8 cellular contexts compared by ENCODE assay signal in genomic region chr21:42234464-42235241, GRCh38. TPM values are rescaled to one million over a fixed set of nuclear protein-coding genes. Genes with fewer than 3 reads are reported as not detected.
DNase-seq lines count a peak whose midpoint lies in the region; ATAC-seq and TF ChIP-seq lines count a peak whose summit lies in the region.

No MANE protein-coding gene starts in this region.

- peak overlapping the region in 1 of 2 experiments; percentile 61; a peak in 2 of 4 replicates for H4K8ac ChIP-seq in IMR-90 (ENCODE audit: low read depth in 2 of 2, low read length in 2 of 2)

- peaks cover 19% of the 10 kb centered on the region for H3K27me3 ChIP-seq in IMR-90 (ENCODE audit: control insufficient read depth, insufficient read depth, low read length)
- no peaks in the 10 kb centered on the region for H3K27me3 ChIP-seq in tibial nerve

- TF ChIP-seq CTCF in IMR-90 (conservative IDR thresholded peaks at IDR 0.05; ENCODE audit: low read depth, low read length) = no peak
- TF ChIP-seq CTCF in osteocyte (IDR thresholded peaks at IDR 0.05) = no peak
- no peak for TF ChIP-seq CTCF in tibial nerve (IDR thresholded peaks at IDR 0.05)

- H3K14ac ChIP-seq in IMR-90 (replicated peaks; ENCODE audit: low read depth, low read length) = peak overlapping the region; percentile 45; the same call in 1 of the 2 replicates

- H3K4me1 ChIP-seq in IMR-90 (ENCODE audit: control insufficient read depth, insufficient read depth, low read length) = peaks cover 21% of the 10 kb centered on the region
- peaks cover 0 to 59% (median 38%) of the 10 kb centered on the region in 4 donors for H3K4me1 ChIP-seq in tibial nerve

- in situ Hi-C loops in IMR-90 (cut with MboI; ENCODE audit: low sequenced_read_pairs) = no loop called here

- H3K27me3 Mint-ChIP-seq in activated naive CD4-positive, alpha-beta T cell treated with anti-CD3 and anti-CD28 coated beads, Interleukin-2, amount 10 ng/mL, durations not matched to agents 7 days and 5 days = no peaks in the 10 kb centered on the region
- H3K27me3 Mint-ChIP-seq in osteocyte (ENCODE audit: unreplicated experiment) = peaks cover 13% of the 10 kb centered on the region

- no peak overlapping the region for H2BK5ac ChIP-seq in IMR-90 (ENCODE audit: low read depth, low read length, poor library complexity, severe bottlenecking)

- peak overlapping the region; percentile 88; the same call in 1 of the 2 replicates for H3K18ac ChIP-seq in IMR-90 (ENCODE audit: low read depth, low read length)

- H3K4me3 ChIP-seq in IMR-90 (ENCODE audit: insufficient read depth, low read depth, low read length) (peak overlapping the region; percentile 38), SK-N-MC (peak overlapping the region; percentile 42), tibial nerve (peak overlapping the region; percentile 27 to 57 (median 52))

- DNase-seq in IMR-90 = peak; percentile 45
- no peak for DNase-seq in SK-N-MC (ENCODE audit: low read depth, low spot score)
- peak; percentile 88 for DNase-seq in activated naive CD4-positive, alpha-beta T cell treated with anti-CD3 and anti-CD28 coated beads, Interleukin-2, amount 10 ng/mL, durations not matched to agents 7 days and 5 days
- peak; percentile 84 for DNase-seq in Right ventricle myocardium superior
- no peak for DNase-seq in osteocyte (ENCODE audit: extremely low spot score, unreplicated experiment)
- DNase-seq in tibial nerve (ENCODE audit: low spot score in 2 of 2) = no peak

- H3K36me3 ChIP-seq in IMR-90 (ENCODE audit: control insufficient read depth, insufficient read depth, low read length) (no peaks in the 10 kb centered on the region), SK-N-MC (ENCODE audit: insufficient read depth, low read length) (no peaks in the 10 kb centered on the region), tibial nerve (no peaks in the 10 kb centered on the region)

- WGBS in IMR-90 (ENCODE audit: extremely low coverage in 2 of 2, insufficient read length in 1 of 2), 2 experiments = 9% methylated on average over 20 of the region's 73 CpGs; no CpG with 5 or more reads in 1 of the 2 experiments
- 3 to 13% methylated on average over 9 to 43 of the region's 73 CpGs for WGBS in tibial nerve, 2 donors

- TF ChIP-seq POLR2A in IMR-90 (IDR thresholded peaks at IDR 0.05; ENCODE audit: low read depth, low read length) (no peak), tibial nerve (IDR thresholded peaks at IDR 0.05) (no peak)

- POLR2A ChIA-PET in IMR-90 (lab: Charles Lee; ENCODE audit: unreplicated experiment) = no interaction called here

- H2AK9ac ChIP-seq in IMR-90 (replicated peaks; ENCODE audit: low read depth, low read length, poor library complexity) = peak overlapping the region; percentile 59

- H3K4me3 Mint-ChIP-seq in activated naive CD4-positive, alpha-beta T cell treated with anti-CD3 and anti-CD28 coated beads, Interleukin-2, amount 10 ng/mL, durations not matched to agents 7 days and 5 days = peak overlapping the region; percentile 56
- H3K4me3 Mint-ChIP-seq in osteocyte (ENCODE audit: unreplicated experiment) = peak overlapping the region; percentile 63

- peak overlapping the region; percentile 67; the same call in 1 of the 2 replicates for H4K5ac ChIP-seq in IMR-90 (ENCODE audit: low read depth, low read length)

- H3K27ac Mint-ChIP-seq in activated naive CD4-positive, alpha-beta T cell treated with anti-CD3 and anti-CD28 coated beads, Interleukin-2, amount 10 ng/mL, durations not matched to agents 7 days and 5 days = peak overlapping the region; percentile 97
- H3K27ac Mint-ChIP-seq in osteocyte (ENCODE audit: unreplicated experiment) = peak overlapping the region; percentile 60

- no peaks in the 10 kb centered on the region for H3K9me3 Mint-ChIP-seq in activated naive CD4-positive, alpha-beta T cell treated with anti-CD3 and anti-CD28 coated beads, Interleukin-2, amount 10 ng/mL, durations not matched to agents 7 days and 5 days
- H3K9me3 Mint-ChIP-seq in osteocyte (ENCODE audit: unreplicated experiment) = no peaks in the 10 kb centered on the region

- 0 out of 2 replicates have a peak overlapping the region, but pooled peaks have one; percentile 74 for H2AK5ac ChIP-seq in IMR-90 (ENCODE audit: low read depth, low read length)

- H3K4ac ChIP-seq in IMR-90 (ENCODE audit: low read depth, low read length) = peak overlapping the region; percentile 81

- 0 out of 2 replicates have a peak overlapping the region, but pooled peaks have one; percentile 0 for H3K56ac ChIP-seq in IMR-90 (ENCODE audit: extremely low read depth, insufficient read depth, low read length)

- dilution Hi-C loops in IMR-90 (cut with HindIII; ENCODE audit: low sequenced_read_pairs, unreplicated experiment) = no loop called here

- CTCF ChIA-PET in IMR-90 (lab: Yijun Ruan, JAX) = interaction anchor here (1.5 kb wide), 1 partner anchor 11 kb away, joined by 4 read pairs; no protein-coding TSS in a partner anchor
- CTCF ChIA-PET in activated naive CD4-positive, alpha-beta T cell treated with anti-CD3 and anti-CD28 coated beads, Interleukin-2, amount 10 ng/mL, durations not matched to agents 7 days and 5 days (lab: Charles Lee) = interaction anchor here (0.6 to 3.6 kb wide), 11 partner anchors 8 to 90 kb away, joined by 3 to 21 read pairs (median 3); partner anchors contain the start of gene ABCG1

- no TSS peak for BruUV-seq in IMR-90 (replicated peaks; lab: Mats Ljungman, UMichigan)

- H4K20me1 ChIP-seq in IMR-90 (ENCODE audit: insufficient read depth, low read length) = no peaks in the 10 kb centered on the region; the same call in 1 of the 2 replicates

- 0 out of 2 replicates have a peak overlapping the region, but pooled peaks have one; percentile 4 for H3K23ac ChIP-seq in IMR-90 (ENCODE audit: low read depth, low read length)

- H2BK15ac ChIP-seq in IMR-90 (ENCODE audit: low read depth, low read length) = peak overlapping the region; percentile 80; the same call in 2 of the 3 replicates

- H4K91ac ChIP-seq in IMR-90 (ENCODE audit: insufficient read depth, low read depth, low read length) = peak overlapping the region; percentile 65

- peak in 1 of 2 donors; percentile 49 for TF ChIP-seq EP300 in tibial nerve (IDR thresholded peaks at IDR 0.05)

- H3K36me3 Mint-ChIP-seq in activated naive CD4-positive, alpha-beta T cell treated with anti-CD3 and anti-CD28 coated beads, Interleukin-2, amount 10 ng/mL, durations not matched to agents 7 days and 5 days = peaks cover 16% of the 10 kb centered on the region
- peaks cover 2% of the 10 kb centered on the region for H3K36me3 Mint-ChIP-seq in osteocyte (ENCODE audit: unreplicated experiment)

- H3K9ac ChIP-seq in IMR-90 (ENCODE audit: low read depth, low read length) = peak overlapping the region; percentile 55; the same call in 1 of the 2 replicates
- peak overlapping the region; percentile 33 for H3K9ac ChIP-seq in SK-N-MC (ENCODE audit: insufficient read length)

- H3K27ac ChIP-seq in IMR-90 (ENCODE audit: insufficient read depth, low read length) (peak overlapping the region; percentile 43; the same call in 1 of the 2 replicates), SK-N-MC (peak overlapping the region; percentile 68; the same call in 1 of the 2 replicates), tibial nerve (peak overlapping the region; percentile 62 to 86 (median 74))

- no peak for TF ChIP-seq RAD21 in IMR-90 (IDR thresholded peaks at IDR 0.05; ENCODE audit: low read length)

- H3K9me1 ChIP-seq in IMR-90 (ENCODE audit: insufficient read depth, low read length) = 0 out of 2 replicates have a peak, but pooled peaks cover 6% of the 10 kb centered on the region

- H2AFZ ChIP-seq in IMR-90 (replicated peaks; ENCODE audit: low read length, poor library complexity) = peak overlapping the region; percentile 82

- H3K9me3 ChIP-seq in IMR-90 (ENCODE audit: control insufficient read depth, insufficient read depth, low read length) (no peaks in the 10 kb centered on the region), SK-N-MC (ENCODE audit: low read depth, low read length) (no peaks in the 10 kb centered on the region), tibial nerve (no peaks in the 10 kb centered on the region)

- peak overlapping the region; percentile 88 for H2BK120ac ChIP-seq in IMR-90 (ENCODE audit: low read depth, low read length)

- ATAC-seq in GM18861 (IDR thresholded peaks at IDR 0.05; ENCODE audit: unreplicated experiment) = peak; percentile 26
- peak; percentile 90 for ATAC-seq in IMR-90 (ENCODE audit: low read depth)
- peak; percentile 72 for ATAC-seq in Right ventricle myocardium superior (ENCODE audit: poor library complexity)
- no peak for ATAC-seq in HG03039 (IDR thresholded peaks at IDR 0.05; ENCODE audit: unreplicated experiment)

- intact Hi-C loops in IMR-90 (cut with micrococcal nuclease) = no loop called here
- intact Hi-C loops in Right ventricle myocardium superior (cut with DNase I) = no loop called here

- peak overlapping the region; percentile 5 for H2BK20ac ChIP-seq in IMR-90 (ENCODE audit: low read depth, low read length)

- no peaks in the 10 kb centered on the region; a peak in 1 of 4 replicates for H3K79me1 ChIP-seq in IMR-90 (ENCODE audit: low read depth in 1 of 2, low read length in 2 of 2)

- peaks cover 97% of the 10 kb centered on the region for H3K4me1 Mint-ChIP-seq in activated naive CD4-positive, alpha-beta T cell treated with anti-CD3 and anti-CD28 coated beads, Interleukin-2, amount 10 ng/mL, durations not matched to agents 7 days and 5 days
- H3K4me1 Mint-ChIP-seq in osteocyte (ENCODE audit: unreplicated experiment) = peaks cover 43% of the 10 kb centered on the region

- H3K4me2 ChIP-seq in IMR-90 (ENCODE audit: low read depth, low read length) = peak overlapping the region; percentile 89

TF ChIP-seq in IMR-90, 13 proteins besides CTCF, POLR2A, EP300 and RAD21 (continues in another document):
- TF ChIP-seq MAFK (IDR thresholded peaks at IDR 0.05; ENCODE audit: low read depth, low read length) (0 out of 2 replicates have a peak, but pooled peaks have one; percentile 28), CEBPB (IDR thresholded peaks at IDR 0.05; ENCODE audit: low read depth, low read length) (no peak), NFE2L2 (IDR thresholded peaks at IDR 0.05; ENCODE audit: low read depth, low read length) (no peak), MAZ (IDR thresholded peaks at IDR 0.05; ENCODE audit: borderline replicate concordance, low read depth, low read length) (no peak)
- TF ChIP-seq, protein P1, sequence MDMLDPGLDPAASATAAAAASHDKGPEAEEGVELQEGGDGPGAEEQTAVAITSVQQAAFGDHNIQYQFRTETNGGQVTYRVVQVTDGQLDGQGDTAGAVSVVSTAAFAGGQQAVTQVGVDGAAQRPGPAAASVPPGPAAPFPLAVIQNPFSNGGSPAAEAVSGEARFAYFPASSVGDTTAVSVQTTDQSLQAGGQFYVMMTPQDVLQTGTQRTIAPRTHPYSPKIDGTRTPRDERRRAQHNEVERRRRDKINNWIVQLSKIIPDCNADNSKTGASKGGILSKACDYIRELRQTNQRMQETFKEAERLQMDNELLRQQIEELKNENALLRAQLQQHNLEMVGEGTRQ (IDR thresholded peaks at IDR 0.05; ENCODE audit: low read depth, low read length) = no peak

RNA-seq across cellular contexts. Expression of gene ABCG1, which starts 15.7 kb away (rescaled TPM):
- total RNA-seq in IMR-90 (2012; rRNA removed) (under 0.01 and 0.36 TPM in 2 replicates), Right ventricle myocardium superior (7.3 TPM), osteocyte (16.5 TPM in 2 replicates), tibial nerve (10 to 100 TPM; 10.5 to 32.8 (median 18.6) TPM)
- 0.14 and 0.19 TPM in 2 replicates for polyA plus RNA-seq in IMR-90 (2012; rRNA removed)
- polyA plus RNA-seq in IMR-90 (2012; cell fraction: cytosol; rRNA removed) = 0.13 and 0.23 TPM in 2 replicates
- polyA plus RNA-seq in IMR-90 (2012; cell fraction: nucleus; rRNA removed; ENCODE audit: low replicate concordance) = 0.20 and 0.23 TPM in 2 replicates

Comparison
In these comparisons a context has a peak if more than half of its experiments do, and no peak if none do; other contexts are left out.
1. DNase-seq: peak in IMR-90 (single experiment), activated naive CD4-positive, alpha-beta T cell treated with anti-CD3 and anti-CD28 coated beads, Interleukin-2, amount 10 ng/mL, durations not matched to agents 7 days and 5 days (single experiment) and Right ventricle myocardium superior (single experiment); none in SK-N-MC (single experiment), osteocyte (single experiment) and tibial nerve (0 of 2).
2. Peak in every context shown above with its lines, with median percentiles within 50 percentile points of each other: H3K27ac ChIP-seq and H3K4me3 ChIP-seq.